Comparison of ENCODE assay signal across 1 cellular context in genomic region chr18:76558881-76559667, GRCh38.
TF ChIP-seq lines count a peak whose summit lies in the region.

No MANE protein-coding gene starts in this region.

TF ChIP-seq in HCT116, 20 proteins besides CTCF, POLR2A, EP300 and RAD21:
- peak; percentile 44 for TF ChIP-seq ZBTB33 (IDR thresholded peaks at IDR 0.05; ENCODE audit: extremely low read depth, insufficient replicate concordance, low read length)
- no peak for TF ChIP-seq ZNF274 (IDR thresholded peaks at IDR 0.05; ENCODE audit: low read depth, low read length)
- TF ChIP-seq, protein P1, sequence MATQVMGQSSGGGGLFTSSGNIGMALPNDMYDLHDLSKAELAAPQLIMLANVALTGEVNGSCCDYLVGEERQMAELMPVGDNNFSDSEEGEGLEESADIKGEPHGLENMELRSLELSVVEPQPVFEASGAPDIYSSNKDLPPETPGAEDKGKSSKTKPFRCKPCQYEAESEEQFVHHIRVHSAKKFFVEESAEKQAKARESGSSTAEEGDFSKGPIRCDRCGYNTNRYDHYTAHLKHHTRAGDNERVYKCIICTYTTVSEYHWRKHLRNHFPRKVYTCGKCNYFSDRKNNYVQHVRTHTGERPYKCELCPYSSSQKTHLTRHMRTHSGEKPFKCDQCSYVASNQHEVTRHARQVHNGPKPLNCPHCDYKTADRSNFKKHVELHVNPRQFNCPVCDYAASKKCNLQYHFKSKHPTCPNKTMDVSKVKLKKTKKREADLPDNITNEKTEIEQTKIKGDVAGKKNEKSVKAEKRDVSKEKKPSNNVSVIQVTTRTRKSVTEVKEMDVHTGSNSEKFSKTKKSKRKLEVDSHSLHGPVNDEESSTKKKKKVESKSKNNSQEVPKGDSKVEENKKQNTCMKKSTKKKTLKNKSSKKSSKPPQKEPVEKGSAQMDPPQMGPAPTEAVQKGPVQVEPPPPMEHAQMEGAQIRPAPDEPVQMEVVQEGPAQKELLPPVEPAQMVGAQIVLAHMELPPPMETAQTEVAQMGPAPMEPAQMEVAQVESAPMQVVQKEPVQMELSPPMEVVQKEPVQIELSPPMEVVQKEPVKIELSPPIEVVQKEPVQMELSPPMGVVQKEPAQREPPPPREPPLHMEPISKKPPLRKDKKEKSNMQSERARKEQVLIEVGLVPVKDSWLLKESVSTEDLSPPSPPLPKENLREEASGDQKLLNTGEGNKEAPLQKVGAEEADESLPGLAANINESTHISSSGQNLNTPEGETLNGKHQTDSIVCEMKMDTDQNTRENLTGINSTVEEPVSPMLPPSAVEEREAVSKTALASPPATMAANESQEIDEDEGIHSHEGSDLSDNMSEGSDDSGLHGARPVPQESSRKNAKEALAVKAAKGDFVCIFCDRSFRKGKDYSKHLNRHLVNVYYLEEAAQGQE (IDR thresholded peaks at IDR 0.05; ENCODE audit: low read depth) = no peak
- peak; percentile 61 for TF ChIP-seq FOSL1 (IDR thresholded peaks at IDR 0.05; ENCODE audit: low read depth)
- peak; percentile 43; the same call in 1 of the 2 replicates for TF ChIP-seq POLR2AphosphoS5 (IDR thresholded peaks at IDR 0.05; ENCODE audit: low read depth, low read length)
- TF ChIP-seq SIN3A (IDR thresholded peaks at IDR 0.05; ENCODE audit: low read depth) = no peak
- TF ChIP-seq, protein P2, sequence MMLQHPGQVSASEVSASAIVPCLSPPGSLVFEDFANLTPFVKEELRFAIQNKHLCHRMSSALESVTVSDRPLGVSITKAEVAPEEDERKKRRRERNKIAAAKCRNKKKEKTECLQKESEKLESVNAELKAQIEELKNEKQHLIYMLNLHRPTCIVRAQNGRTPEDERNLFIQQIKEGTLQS (IDR thresholded peaks at IDR 0.05) = no peak
- no peak for TF ChIP-seq EZH2phosphoT487 (IDR thresholded peaks at IDR 0.05; ENCODE audit: borderline replicate concordance)
- peak; percentile 37 for TF ChIP-seq TCF7L2 (IDR thresholded peaks at IDR 0.05; ENCODE audit: borderline replicate concordance, extremely low read depth, insufficient read depth, insufficient read length)
- TF ChIP-seq EZH2 (IDR thresholded peaks at IDR 0.05) = no peak
- peak; percentile 41 for TF ChIP-seq YY1 (IDR thresholded peaks at IDR 0.05; ENCODE audit: extremely low read depth, insufficient replicate concordance, low read depth, low read length)
- TF ChIP-seq JUND (IDR thresholded peaks at IDR 0.05) = peak; percentile 60
- TF ChIP-seq, protein P3, sequence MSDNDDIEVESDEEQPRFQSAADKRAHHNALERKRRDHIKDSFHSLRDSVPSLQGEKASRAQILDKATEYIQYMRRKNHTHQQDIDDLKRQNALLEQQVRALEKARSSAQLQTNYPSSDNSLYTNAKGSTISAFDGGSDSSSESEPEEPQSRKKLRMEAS (IDR thresholded peaks at IDR 0.05) = peak; percentile 81; the same call in 1 of the 2 replicates
- TF ChIP-seq CEBPB (IDR thresholded peaks at IDR 0.05; ENCODE audit: low read depth) = 0 out of 2 replicates have a peak, but pooled peaks have one; percentile 31
- peak; percentile 89 for TF ChIP-seq EGR1 (IDR thresholded peaks at IDR 0.05; ENCODE audit: low read depth)
- peak; percentile 79 for TF ChIP-seq CBX3 (IDR thresholded peaks at IDR 0.05; ENCODE audit: low read depth)
- TF ChIP-seq SRF (IDR thresholded peaks at IDR 0.05; ENCODE audit: low read depth) = peak; percentile 53; the same call in 1 of the 2 replicates
- TF ChIP-seq ELF1 (IDR thresholded peaks at IDR 0.05; ENCODE audit: borderline replicate concordance, low read depth) = no peak
- TF ChIP-seq SP1 (IDR thresholded peaks at IDR 0.05; ENCODE audit: low read depth) = peak; percentile 95
- TF ChIP-seq ZFX (IDR thresholded peaks at IDR 0.05) = no peak
